18 cellular contexts compared by ENCODE assay signal in genomic region chr2:7706791-7707190, GRCh38.
A peak's percentile ranks its signal among the peaks of the same experiment; 100 is the strongest.
DNase-seq lines count a peak whose midpoint lies in the region; ATAC-seq and TF ChIP-seq lines count a peak whose summit lies in the region.
"Had no signal": no experiment of that assay in that cellular context is flagged by ENCODE, and none has a peak within 500 bp of the region (broad histone marks: within the 10 kb centered on the region; RNA-seq: fewer than 3 reads in every experiment).

No MANE protein-coding gene starts in this region.

- H3K9ac ChIP-seq in SK-N-SH = no peak overlapping the region
- H3K9ac ChIP-seq: BLaER1 treated with 17β-estradiol and CSF1 and Interleukin-3, amounts not matched to agents 10 nM and 100 nM had no signal

- ATAC-seq in HG03378 (IDR thresholded peaks at IDR 0.05; ENCODE audit: unreplicated experiment) = no peak

- no peaks in the 10 kb centered on the region for H3K36me3 ChIP-seq in SK-N-SH (replicated peaks in 1 of 2; ENCODE audit: control insufficient read depth in 1 of 2, insufficient read depth in 2 of 2, low read length in 1 of 2)
- H3K36me3 ChIP-seq: BLaER1 treated with 17β-estradiol and CSF1 and Interleukin-3, amounts not matched to agents 10 nM and 100 nM had no signal

- H4K20me1 ChIP-seq in SK-N-SH (ENCODE audit: insufficient read depth) = no peaks in the 10 kb centered on the region
- H4K20me1 ChIP-seq: BLaER1 treated with 17β-estradiol and CSF1 and Interleukin-3, amounts not matched to agents 10 nM and 100 nM had no signal

- no peaks in the 10 kb centered on the region for H3K79me2 ChIP-seq in SK-N-SH (ENCODE audit: insufficient read depth)

- DNase-seq in A172 (ENCODE audit: low spot score) = peak; percentile 30
- DNase-seq in HT1080 (ENCODE audit: low read depth) = peak; percentile 17
- no peak for DNase-seq in SK-N-SH
- DNase-seq in foreskin fibroblast = peak; percentile 20 to 71
- DNase-seq in kidney glomerular epithelial cell (lab: John Stamatoyannopoulos, UW) = no peak
- no peak for DNase-seq in activated CD4-positive, alpha-beta T cell treated with anti-CD3 and anti-CD28 coated beads for 48 hours
- DNase-seq in activated CD4-positive, CD25-positive, alpha-beta regulatory T cell treated with anti-CD3 and anti-CD28 coated beads, Interleukin-2, amount 50 U/mL, for 72 hours = no peak
- DNase-seq: 8988T, DND-41, NCI-H1048, NCI-H1436 treated with DMSO at 0.1 percent for 48 hours, NCI-H2081 treated with DMSO at 0.1 percent for 48 hours, NCI-H510A treated with DMSO at 0.1 percent for 48 hours, NCI-H82, PC-9, SHP77 had no signal

- H3K4me3 ChIP-seq in SK-N-SH (ENCODE audit: low read depth in 2 of 2, low read length in 1 of 2) (no peak overlapping the region), foreskin fibroblast (ENCODE audit: low read depth in 1 of 2, low read length in 2 of 2) (no peak overlapping the region)
- H3K4me3 ChIP-seq: BLaER1 treated with 17β-estradiol and CSF1 and Interleukin-3, amounts not matched to agents 10 nM and 100 nM; PC-9 had no signal

- H3K9me3 ChIP-seq in SK-N-SH = no peaks in the 10 kb centered on the region
- H3K9me3 ChIP-seq: BLaER1 treated with 17β-estradiol and CSF1 and Interleukin-3, amounts not matched to agents 10 nM and 100 nM had no signal

- TF ChIP-seq CTCF in SK-N-SH (IDR thresholded peaks at IDR 0.05) (no peak), foreskin fibroblast (IDR thresholded peaks at IDR 0.05; ENCODE audit: low read depth, low read length) (no peak)

- no peaks in the 10 kb centered on the region for H3K27me3 ChIP-seq in SK-N-SH (ENCODE audit: insufficient read depth)
- H3K27me3 ChIP-seq: BLaER1 treated with 17β-estradiol and CSF1 and Interleukin-3, amounts not matched to agents 10 nM and 100 nM had no signal

- H2AFZ ChIP-seq in SK-N-SH (ENCODE audit: low read depth) = peak overlapping the region; percentile 4; the same call in 1 of the 2 replicates
- H2AFZ ChIP-seq: PC-9 had no signal

- H3F3A ChIP-seq in SK-N-SH (replicated peaks; ENCODE audit: insufficient read depth) = peaks cover 19% of the 10 kb centered on the region

- H3K9me2 ChIP-seq in SK-N-SH = no peaks in the 10 kb centered on the region

- peak overlapping the region in 1 of 2 experiments; percentile 79; a peak in 3 of 4 replicates for H3K27ac ChIP-seq in SK-N-SH (ENCODE audit: low read depth in 2 of 2, low read length in 1 of 2)
- H3K27ac ChIP-seq: BLaER1 treated with 17β-estradiol and CSF1 and Interleukin-3, amounts not matched to agents 10 nM and 100 nM; PC-9 had no signal

- no peak for TF ChIP-seq EP300 in SK-N-SH (IDR thresholded peaks at IDR 0.05; ENCODE audit: borderline replicate concordance in 1 of 2, low read depth in 1 of 2, low read length in 1 of 2)

- no peak for TF ChIP-seq RAD21 in SK-N-SH (IDR thresholded peaks at IDR 0.05; ENCODE audit: low read length)

- POLR2A ChIA-PET in SK-N-SH (lab: Yijun Ruan, JAX) = no interaction called here

- peaks cover 0 to 22% of the 10 kb centered on the region in 2 experiments; a peak in 1 of 4 replicates for H3K4me1 ChIP-seq in SK-N-SH (ENCODE audit: control insufficient read depth in 1 of 2, insufficient read depth in 2 of 2, low read depth in 1 of 2, low read length in 1 of 2)
- H3K4me1 ChIP-seq: BLaER1 treated with 17β-estradiol and CSF1 and Interleukin-3, amounts not matched to agents 10 nM and 100 nM had no signal

- peak overlapping the region; percentile 53 for H3K4me2 ChIP-seq in SK-N-SH
- H3K4me2 ChIP-seq: BLaER1 treated with 17β-estradiol and CSF1 and Interleukin-3, amounts not matched to agents 10 nM and 100 nM; PC-9 had no signal

- 18% methylated on average over 2 of the region's 2 CpGs for WGBS in SK-N-SH (ENCODE audit: low lambda C conversion rate)

- CTCF ChIA-PET in SK-N-SH (lab: Yijun Ruan, JAX) = interaction anchor here (0.7 to 1.2 kb wide), 2 partner anchors 11 to 609 kb away, joined by 3 read pairs; no protein-coding TSS in a partner anchor

TF ChIP-seq in SK-N-SH, 30 proteins besides CTCF, POLR2A, EP300 and RAD21:
- TF ChIP-seq ELF1 (IDR thresholded peaks at IDR 0.05) = no peak
- TF ChIP-seq JUND (IDR thresholded peaks at IDR 0.05) = 0 out of 2 replicates have a peak, but pooled peaks have one; percentile 14
- no peak for TF ChIP-seq CHD2 (IDR thresholded peaks at IDR 0.05; ENCODE audit: low read length, partially characterized antibody)
- TF ChIP-seq REST (IDR thresholded peaks at IDR 0.05; ENCODE audit: low read depth, low read length) = no peak
- peak; percentile 47; the same call in 1 of the 2 replicates for TF ChIP-seq TCF12 (IDR thresholded peaks at IDR 0.05)
- peak; percentile 73; the same call in 1 of the 2 replicates for TF ChIP-seq NFIC (IDR thresholded peaks at IDR 0.05; ENCODE audit: borderline replicate concordance)
- TF ChIP-seq GABPA (IDR thresholded peaks at IDR 0.05; ENCODE audit: low read depth) = no peak
- TF ChIP-seq FOXM1 (IDR thresholded peaks at IDR 0.05; ENCODE audit: low read depth) = no peak
- TF ChIP-seq SMC3 (IDR thresholded peaks at IDR 0.05; ENCODE audit: low read depth, low read length) = no peak
- no peak for TF ChIP-seq MXI1 (IDR thresholded peaks at IDR 0.05; ENCODE audit: low read depth, low read length)
- no peak for TF ChIP-seq YY1 (IDR thresholded peaks at IDR 0.05; ENCODE audit: low read depth)
- TF ChIP-seq NRF1 (IDR thresholded peaks at IDR 0.05; ENCODE audit: low read depth, low read length) = no peak
- peak; percentile 59; the same call in 1 of the 2 replicates for TF ChIP-seq FOSL2 (IDR thresholded peaks at IDR 0.05; ENCODE audit: borderline replicate concordance, low read depth)
- no peak for TF ChIP-seq USF2 (IDR thresholded peaks at IDR 0.05; ENCODE audit: borderline replicate concordance, low read depth, low read length)

Comparison
In these comparisons a context has a peak if more than half of its experiments do, and no peak if none do; other contexts are left out.
1. DNase-seq: peak in A172 (single experiment), HT1080 (single experiment) and foreskin fibroblast (2 of 2); none in SK-N-SH (single experiment), kidney glomerular epithelial cell (single experiment), activated CD4-positive, alpha-beta T cell treated with anti-CD3 and anti-CD28 coated beads for 48 hours (single experiment) and activated CD4-positive, CD25-positive, alpha-beta regulatory T cell treated with anti-CD3 and anti-CD28 coated beads, Interleukin-2, amount 50 U/mL, for 72 hours (single experiment).